ENCODE assay signal across 10 cellular contexts in the genomic region with DNA sequence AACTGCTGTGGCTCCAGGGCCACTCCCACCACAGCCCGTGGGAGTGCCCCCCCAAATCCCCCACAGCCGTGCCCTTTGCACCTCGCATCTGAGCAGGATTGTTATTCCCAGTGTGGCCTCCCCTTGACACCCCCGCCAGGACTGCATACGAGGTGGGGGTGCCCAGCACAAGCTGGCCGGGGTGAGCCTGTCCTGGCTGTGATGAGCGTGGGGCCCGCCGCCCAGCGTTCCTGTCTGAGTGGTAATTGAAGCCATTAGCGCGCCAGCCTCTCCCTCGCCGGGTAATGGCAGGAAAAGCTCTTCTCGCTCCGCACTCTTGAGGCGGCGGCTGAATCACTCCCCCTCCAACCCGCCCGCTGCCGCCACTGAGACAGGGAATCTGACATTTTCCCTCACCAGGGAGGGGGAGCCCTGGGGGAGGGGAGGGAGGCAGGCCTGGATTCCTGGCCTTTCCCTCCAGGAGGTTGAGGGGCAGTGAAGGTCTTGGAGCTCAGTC. TPM values are rescaled to one million over a fixed set of nuclear protein-coding genes. Genes with fewer than 3 reads are reported as not detected.
DNase-seq lines count a peak whose midpoint lies in the region; ATAC-seq and TF ChIP-seq lines count a peak whose summit lies in the region.
"Had no signal": no experiment of that assay in that cellular context is flagged by ENCODE, and none has a peak within 500 bp of the region (broad histone marks: within the 10 kb centered on the region; RNA-seq: fewer than 3 reads in every experiment).

No MANE protein-coding gene starts in this region.

- H3K9me3 ChIP-seq in HEK293 (ENCODE audit: control insufficient read depth, insufficient read depth, low read depth, low read length) (no peaks in the 10 kb centered on the region), iPS-20b (ENCODE audit: insufficient read depth, low read depth, low read length) (no peaks in the 10 kb centered on the region), skeletal muscle satellite cell (replicated peaks; ENCODE audit: low read length) (no peaks in the 10 kb centered on the region)

- peak; percentile 58 for ATAC-seq in WTC11
- ATAC-seq in GM18868 (IDR thresholded peaks at IDR 0.05; ENCODE audit: unreplicated experiment), result no peak
- no peak for ATAC-seq in HG02678 (IDR thresholded peaks at IDR 0.05; ENCODE audit: unreplicated experiment)

- H3K4me3 ChIP-seq in HEK293 (ENCODE audit: low read depth, low read length), result no peak overlapping the region
- H3K4me3 ChIP-seq in iPS-20b (ENCODE audit: low read length), result peak overlapping the region; percentile 20; the same call in 1 of the 2 replicates
- no peak overlapping the region for H3K4me3 ChIP-seq in skeletal muscle satellite cell (ENCODE audit: low read length)

- H3K27ac ChIP-seq in HEK293 (ENCODE audit: extremely low read depth, low read depth, low read length), result no peak overlapping the region
- H3K27ac ChIP-seq in iPS-20b (ENCODE audit: low read length), result no peak overlapping the region
- H3K27ac ChIP-seq: parathyroid adenoma had no signal

- H3K36me3 Mint-ChIP-seq in WTC11, result peaks cover 30% of the 10 kb centered on the region
- no peaks in the 10 kb centered on the region for H3K36me3 Mint-ChIP-seq in T-helper 2 cell treated with Interferon-gamma antibody and Interleukin-4, amounts not matched to agents 5 μg/mL and 100 μg/mL, for 36 hours (ENCODE audit: low read depth)

- H3K27ac Mint-ChIP-seq in WTC11, result 0 out of 2 replicates have a peak overlapping the region, but pooled peaks have one; percentile 8
- H3K27ac Mint-ChIP-seq in T-helper 2 cell treated with Interferon-gamma antibody and Interleukin-4, amounts not matched to agents 5 μg/mL and 100 μg/mL, for 36 hours, result no peak overlapping the region
- H3K27ac Mint-ChIP-seq: stimulated activated naive CD8-positive, alpha-beta T cell treated with anti-CD3 and anti-CD28 coated beads, Interleukin-15, Interleukin-2, amounts not matched to agents 100 ng/mL and 50 ng/mL, for 24 hours had no signal

- no peak overlapping the region for H3K4me3 Mint-ChIP-seq in WTC11
- H3K4me3 Mint-ChIP-seq in T-helper 2 cell treated with Interferon-gamma antibody and Interleukin-4, amounts not matched to agents 5 μg/mL and 100 μg/mL, for 36 hours, result no peak overlapping the region
- H3K4me3 Mint-ChIP-seq: stimulated activated naive CD8-positive, alpha-beta T cell treated with anti-CD3 and anti-CD28 coated beads, Interleukin-15, Interleukin-2, amounts not matched to agents 100 ng/mL and 50 ng/mL, for 24 hours had no signal

- H3K4me1 ChIP-seq in HEK293 (ENCODE audit: control insufficient read depth, insufficient read depth, low read length) (no peaks in the 10 kb centered on the region), iPS-20b (ENCODE audit: insufficient read depth, low read length) (peaks cover 14% of the 10 kb centered on the region), skeletal muscle satellite cell (ENCODE audit: control insufficient read depth, insufficient read depth, low read length) (peaks cover 11% of the 10 kb centered on the region)

- TF ChIP-seq CTCF in HEK293 (tag by site-specific recombination; IDR thresholded peaks at IDR 0.05), result no peak
- TF ChIP-seq CTCF in WTC11 (IDR thresholded peaks at IDR 0.05), result no peak
- TF ChIP-seq CTCF in GM10266 (IDR thresholded peaks at IDR 0.05; ENCODE audit: control insufficient read depth, insufficient read depth, low read depth, missing control alignments), result no peak

- no peaks in the 10 kb centered on the region for H3K27me3 Mint-ChIP-seq in WTC11 (ENCODE audit: low read depth)
- no peaks in the 10 kb centered on the region for H3K27me3 Mint-ChIP-seq in T-helper 2 cell treated with Interferon-gamma antibody and Interleukin-4, amounts not matched to agents 5 μg/mL and 100 μg/mL, for 36 hours (ENCODE audit: low read depth)
- H3K27me3 Mint-ChIP-seq: stimulated activated naive CD8-positive, alpha-beta T cell treated with anti-CD3 and anti-CD28 coated beads, Interleukin-15, Interleukin-2, amounts not matched to agents 100 ng/mL and 50 ng/mL, for 24 hours had no signal

- peak overlapping the region; percentile 54; the same call in 1 of the 2 replicates for H3K9ac ChIP-seq in iPS-20b (ENCODE audit: low read depth, low read length)
- H3K9ac ChIP-seq in skeletal muscle satellite cell (ENCODE audit: low read depth, low read length), result no peak overlapping the region
- H3K9ac ChIP-seq: parathyroid adenoma had no signal

- H3K36me3 ChIP-seq in HEK293 (ENCODE audit: control insufficient read depth in 2 of 2, insufficient read depth in 1 of 2, low read length in 2 of 2), result peaks cover 5 to 69% of the 10 kb centered on the region in 2 experiments; a peak in 2 of 3 replicates
- peaks cover 40% of the 10 kb centered on the region for H3K36me3 ChIP-seq in iPS-20b (ENCODE audit: insufficient read depth, low read depth, low read length)
- no peaks in the 10 kb centered on the region for H3K36me3 ChIP-seq in skeletal muscle satellite cell (ENCODE audit: insufficient read depth, low read length)

- H3K9me3 Mint-ChIP-seq in WTC11, result no peaks in the 10 kb centered on the region
- H3K9me3 Mint-ChIP-seq in T-helper 2 cell treated with Interferon-gamma antibody and Interleukin-4, amounts not matched to agents 5 μg/mL and 100 μg/mL, for 36 hours, result no peaks in the 10 kb centered on the region
- H3K9me3 Mint-ChIP-seq: stimulated activated naive CD8-positive, alpha-beta T cell treated with anti-CD3 and anti-CD28 coated beads, Interleukin-15, Interleukin-2, amounts not matched to agents 100 ng/mL and 50 ng/mL, for 24 hours had no signal

- CTCF ChIA-PET in HEK293 (lab: Yijun Ruan, JAX) (interaction anchor here (0.6 to 1.0 kb wide), 2 partner anchors 10 to 29 kb away, joined by 3 read pairs; no protein-coding TSS in a partner anchor), WTC11 (lab: Charles Lee) (interaction anchor here (0.6 to 2.0 kb wide), 13 partner anchors 12 to 376 kb away, joined by 3 to 12 read pairs (median 4); a partner anchor contains a TSS)

- POLR2A ChIA-PET in HEK293 (lab: Yijun Ruan, JAX), result no interaction called here
- POLR2A ChIA-PET in WTC11 (lab: Charles Lee), result interaction anchor here (1.4 to 1.7 kb wide), 5 partner anchors 8 to 92 kb away, joined by 4 to 14 read pairs (median 5); a partner anchor contains a TSS

- peak; percentile 70 for DNase-seq in WTC11 (ENCODE audit: low spot score)
- DNase-seq in T-helper 2 cell treated with Interferon-gamma antibody and Interleukin-4, amounts not matched to agents 5 μg/mL and 100 μg/mL, for 36 hours (ENCODE audit: low spot score), result no peak
- no peak for DNase-seq in GM10266 (ENCODE audit: extremely low spot score)

- H3K27me3 ChIP-seq in iPS-20b (ENCODE audit: insufficient read depth, low read length) (no peaks in the 10 kb centered on the region), skeletal muscle satellite cell (ENCODE audit: control insufficient read depth, insufficient read depth, low read length) (no peaks in the 10 kb centered on the region)

- peaks cover 15% of the 10 kb centered on the region for H3K4me1 Mint-ChIP-seq in WTC11
- H3K4me1 Mint-ChIP-seq in T-helper 2 cell treated with Interferon-gamma antibody and Interleukin-4, amounts not matched to agents 5 μg/mL and 100 μg/mL, for 36 hours (ENCODE audit: low read depth), result peaks cover 4% of the 10 kb centered on the region

- peak overlapping the region; percentile 66 for H3K4me2 ChIP-seq in skeletal muscle satellite cell (ENCODE audit: low read length)

TF ChIP-seq in HEK293, 187 proteins besides CTCF, POLR2A, EP300 and RAD21:
- TF ChIP-seq ZNF391 (tag by site-specific recombination; IDR thresholded peaks at IDR 0.05; ENCODE audit: borderline replicate concordance, low read depth), result no peak
- TF ChIP-seq, protein P1, sequence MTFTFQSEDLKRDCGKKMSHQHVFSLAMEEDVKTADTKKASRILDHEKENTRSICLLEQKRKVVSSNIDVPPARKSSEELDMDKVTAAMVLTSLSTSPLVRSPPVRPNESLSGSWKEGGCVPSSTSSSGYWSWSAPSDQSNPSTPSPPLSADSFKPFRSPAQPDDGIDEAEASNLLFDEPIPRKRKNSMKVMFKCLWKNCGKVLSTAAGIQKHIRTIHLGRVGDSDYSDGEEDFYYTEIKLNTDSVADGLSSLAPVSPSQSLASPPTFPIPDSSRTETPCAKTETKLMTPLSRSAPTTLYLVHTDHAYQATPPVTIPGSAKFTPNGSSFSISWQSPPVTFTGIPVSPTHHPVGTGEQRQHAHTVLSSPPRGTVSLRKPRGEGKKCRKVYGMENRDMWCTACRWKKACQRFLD (tag by site-specific recombination; IDR thresholded peaks at IDR 0.05), result no peak
- TF ChIP-seq ZNF223 (tag by site-specific recombination; IDR thresholded peaks at IDR 0.05), result no peak
- peak; percentile 9; the same call in 1 of the 2 replicates for TF ChIP-seq ZFHX2 (tag by site-specific recombination; conservative IDR thresholded peaks at IDR 0.05)

TF ChIP-seq in WTC11, 78 proteins besides CTCF, POLR2A, EP300 and RAD21 (continues in another document):
- TF ChIP-seq, protein P2, sequence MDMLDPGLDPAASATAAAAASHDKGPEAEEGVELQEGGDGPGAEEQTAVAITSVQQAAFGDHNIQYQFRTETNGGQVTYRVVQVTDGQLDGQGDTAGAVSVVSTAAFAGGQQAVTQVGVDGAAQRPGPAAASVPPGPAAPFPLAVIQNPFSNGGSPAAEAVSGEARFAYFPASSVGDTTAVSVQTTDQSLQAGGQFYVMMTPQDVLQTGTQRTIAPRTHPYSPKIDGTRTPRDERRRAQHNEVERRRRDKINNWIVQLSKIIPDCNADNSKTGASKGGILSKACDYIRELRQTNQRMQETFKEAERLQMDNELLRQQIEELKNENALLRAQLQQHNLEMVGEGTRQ (CRISPR knock-in tag; IDR thresholded peaks at IDR 0.05), result no peak
- TF ChIP-seq IRF2 (CRISPR knock-in tag; IDR thresholded peaks at IDR 0.05; ENCODE audit: borderline replicate concordance, low read depth), result no peak
- TF ChIP-seq, protein P3, sequence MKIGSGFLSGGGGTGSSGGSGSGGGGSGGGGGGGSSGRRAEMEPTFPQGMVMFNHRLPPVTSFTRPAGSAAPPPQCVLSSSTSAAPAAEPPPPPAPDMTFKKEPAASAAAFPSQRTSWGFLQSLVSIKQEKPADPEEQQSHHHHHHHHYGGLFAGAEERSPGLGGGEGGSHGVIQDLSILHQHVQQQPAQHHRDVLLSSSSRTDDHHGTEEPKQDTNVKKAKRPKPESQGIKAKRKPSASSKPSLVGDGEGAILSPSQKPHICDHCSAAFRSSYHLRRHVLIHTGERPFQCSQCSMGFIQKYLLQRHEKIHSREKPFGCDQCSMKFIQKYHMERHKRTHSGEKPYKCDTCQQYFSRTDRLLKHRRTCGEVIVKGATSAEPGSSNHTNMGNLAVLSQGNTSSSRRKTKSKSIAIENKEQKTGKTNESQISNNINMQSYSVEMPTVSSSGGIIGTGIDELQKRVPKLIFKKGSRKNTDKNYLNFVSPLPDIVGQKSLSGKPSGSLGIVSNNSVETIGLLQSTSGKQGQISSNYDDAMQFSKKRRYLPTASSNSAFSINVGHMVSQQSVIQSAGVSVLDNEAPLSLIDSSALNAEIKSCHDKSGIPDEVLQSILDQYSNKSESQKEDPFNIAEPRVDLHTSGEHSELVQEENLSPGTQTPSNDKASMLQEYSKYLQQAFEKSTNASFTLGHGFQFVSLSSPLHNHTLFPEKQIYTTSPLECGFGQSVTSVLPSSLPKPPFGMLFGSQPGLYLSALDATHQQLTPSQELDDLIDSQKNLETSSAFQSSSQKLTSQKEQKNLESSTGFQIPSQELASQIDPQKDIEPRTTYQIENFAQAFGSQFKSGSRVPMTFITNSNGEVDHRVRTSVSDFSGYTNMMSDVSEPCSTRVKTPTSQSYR (CRISPR knock-in tag; IDR thresholded peaks at IDR 0.05), result no peak

RNA-seq across cellular contexts. Expression of a gene that starts 27.7 kb away (rescaled TPM):
- 248 to 295 TPM (median 275 TPM) in 3 replicates for total RNA-seq in WTC11 (2021)
- total RNA-seq in skeletal muscle satellite cell (2012; rRNA removed), result 9.6 and 10.0 TPM in 2 replicates
